In the genomic region with DNA sequence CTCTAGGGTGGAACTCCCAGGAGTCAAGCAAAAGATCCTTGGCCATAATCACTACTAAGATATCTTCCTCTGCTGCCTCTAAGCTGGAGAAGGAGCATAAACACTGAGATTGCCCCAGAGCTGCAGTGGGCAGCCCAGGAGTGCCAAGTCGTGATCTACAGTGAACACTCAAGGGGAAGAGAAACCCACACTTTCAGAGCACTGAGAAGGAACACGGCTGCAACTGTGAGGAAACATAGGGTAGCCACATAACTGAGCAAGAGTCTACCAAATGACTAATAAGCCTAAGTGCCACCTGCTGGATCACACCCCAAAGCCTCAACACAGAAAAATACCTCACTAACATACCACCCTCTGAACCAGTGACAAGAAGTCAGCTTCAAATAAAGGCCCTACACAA, we compare ENCODE assay signal across 18 cellular contexts.
DNase-seq lines count a peak whose midpoint lies in the region; ATAC-seq, FAIRE-seq and TF ChIP-seq lines count a peak whose summit lies in the region.
"Had no signal": no experiment of that assay in that cellular context is flagged by ENCODE, and none has a peak within 500 bp of the region (broad histone marks: within the 10 kb centered on the region; RNA-seq: fewer than 3 reads in every experiment).

No MANE protein-coding gene starts in this region.

- no peaks in the 10 kb centered on the region for H3K79me2 ChIP-seq in GM12878 (ENCODE audit: control insufficient read depth, insufficient read depth, low read length)

- in situ Hi-C loops in GM12878 (cut with MboI): no loop called here

- no peak for TF ChIP-seq CTCF in GM12878 (IDR thresholded peaks at IDR 0.05 in 2 of 3, conservative IDR thresholded peaks at IDR 0.05 in 1 of 3; ENCODE audit: control insufficient read depth in 2 of 3, extremely low read depth in 1 of 3, insufficient read depth in 1 of 3, low read depth in 3 of 3, low read length in 3 of 3)
- TF ChIP-seq CTCF in upper lobe of right lung (IDR thresholded peaks at IDR 0.05): no peak

- no TSS peak for BruUV-seq in GM12878 (replicated peaks; lab: Mats Ljungman, UMichigan)

- H3K4me1 ChIP-seq in GM12878 (ENCODE audit: control insufficient read depth, insufficient read depth, low read length): no peaks in the 10 kb centered on the region
- no peaks in the 10 kb centered on the region for H3K4me1 ChIP-seq in upper lobe of right lung
- H3K4me1 ChIP-seq: A549 had no signal

- 0% methylated on average over 2 of the region's 2 CpGs for WGBS in GM12878 (ENCODE audit: insufficient coverage, insufficient replicate concordance, low lambda C conversion rate, missing lambda C conversion rate)

- no peak overlapping the region for H3K27ac ChIP-seq in GM12878 (ENCODE audit: control insufficient read depth, insufficient read depth)
- H3K27ac ChIP-seq in upper lobe of right lung: no peak overlapping the region
- H3K27ac ChIP-seq: 22Rv1, A549, BLaER1 had no signal

- FAIRE-seq in GM12878 (lab: Jason Lieb, UNC) (no peak), GM12891 (lab: Jason Lieb, UNC) (no peak)
- FAIRE-seq: A549, GM12892, GM18507, H1 had no signal

- TF ChIP-seq POLR2A in GM12878 (IDR thresholded peaks at IDR 0.05; ENCODE audit: low read depth, low read length) (no peak), GM12891 (IDR thresholded peaks at IDR 0.05; ENCODE audit: low read depth, low read length) (no peak)

- H3K27me3 ChIP-seq in GM12878 (replicated peaks in 1 of 2; ENCODE audit: control insufficient read depth in 2 of 2, insufficient read depth in 2 of 2, low read length in 1 of 2) (no peaks in the 10 kb centered on the region), upper lobe of right lung (no peaks in the 10 kb centered on the region)
- H3K27me3 ChIP-seq: BLaER1 had no signal

- H3K36me3 ChIP-seq in GM12878 (ENCODE audit: control insufficient read depth in 2 of 2, insufficient read depth in 2 of 2, low read length in 1 of 2) (no peaks in the 10 kb centered on the region), upper lobe of right lung (no peaks in the 10 kb centered on the region)
- H3K36me3 ChIP-seq: BLaER1 had no signal

- POLR2A ChIA-PET in GM12878 (lab: Charles Lee): no interaction called here

- SMC1A ChIA-PET in GM12878 (lab: Charles Lee; ENCODE audit: uncharacterized antibody, unreplicated experiment): no interaction called here

- H2AFZ ChIP-seq in GM12878 (ENCODE audit: control insufficient read depth, low read depth, low read length): no peak overlapping the region

- H3K4me2 ChIP-seq in GM12878 (ENCODE audit: control insufficient read depth, insufficient read depth): no peak overlapping the region
- H3K4me2 ChIP-seq: A549, BLaER1 had no signal

- no peak overlapping the region for H3K4me3 ChIP-seq in GM12878
- H3K4me3 ChIP-seq in upper lobe of right lung: no peak overlapping the region
- H3K4me3 ChIP-seq: A549, BLaER1 had no signal

- DNase-seq in NOMO-1 treated with DMSO at 0.1 percent for 48 hours (lab: John Stamatoyannopoulos, UW; ENCODE audit: unreplicated experiment) (peak; percentile 39), NOMO-1 treated with dmso at 0.1 percent for 144 hours (lab: John Stamatoyannopoulos, UW; ENCODE audit: unreplicated experiment) (no peak), MV-4-11 (lab: John Stamatoyannopoulos, UW) (peak; percentile 91), GM12878 (ENCODE audit: low read depth, low spot score) (peak; percentile 5), upper lobe of right lung (no peak), EL (no peak), posterior cingulate gyrus (no peak), GM12891 (ENCODE audit: insufficient read length, low spot score) (no peak)
- DNase-seq: Calu3; CD8-positive, alpha-beta T cell; DMS79 treated with DMSO at 0.1 percent for 48 hours; H9 had no signal

- H3K9me3 ChIP-seq in GM12878 (replicated peaks; ENCODE audit: control insufficient read depth, insufficient read depth, low read length) (no peaks in the 10 kb centered on the region; the same call in 2 of the 3 replicates), upper lobe of right lung (peaks cover 10% of the 10 kb centered on the region)

- intact Hi-C loops in GM12878 (cut with micrococcal nuclease; ENCODE audit: unreplicated experiment) (no loop called here), upper lobe of right lung (cut with DNase I) (no loop called here), posterior cingulate gyrus (cut with DNase I) (no loop called here)

- CTCF ChIA-PET in GM12878 (lab: Yijun Ruan, JAX): no interaction called here

- TF ChIP-seq EP300 in GM12878 (IDR thresholded peaks at IDR 0.05; ENCODE audit: borderline replicate concordance in 1 of 2, control insufficient read depth in 1 of 2, low read depth in 2 of 2, low read length in 2 of 2): no peak

- H3K9ac ChIP-seq in GM12878 (ENCODE audit: control insufficient read depth, insufficient read depth, low read length): no peak overlapping the region
- H3K9ac ChIP-seq: BLaER1 had no signal

- RAD21 ChIA-PET in GM12878 (lab: Charles Lee; ENCODE audit: unreplicated experiment): no interaction called here

- no peaks in the 10 kb centered on the region for H4K20me1 ChIP-seq in GM12878 (ENCODE audit: control insufficient read depth, insufficient read depth)
- H4K20me1 ChIP-seq: BLaER1 had no signal

- ATAC-seq in GM12878: no peak
- peak; percentile 66 for ATAC-seq in upper lobe of right lung
- ATAC-seq: A549; CD8-positive, alpha-beta T cell had no signal

- no peak for TF ChIP-seq RAD21 in GM12878 (IDR thresholded peaks at IDR 0.05; ENCODE audit: insufficient read depth, low read depth, low read length)

TF ChIP-seq in GM12878, 131 proteins besides CTCF, POLR2A, EP300 and RAD21:
- TF ChIP-seq BMI1 (IDR thresholded peaks at IDR 0.05; ENCODE audit: borderline replicate concordance) (no peak), KDM1A (IDR thresholded peaks at IDR 0.05; ENCODE audit: borderline replicate concordance) (no peak), TBL1XR1 (IDR thresholded peaks at IDR 0.05; ENCODE audit: low read depth, low read length) (no peak), NFIC (IDR thresholded peaks at IDR 0.05; ENCODE audit: low read depth, low read length) (no peak)

TF ChIP-seq in GM12891, 5 proteins besides CTCF, POLR2A, EP300 and RAD21:
- no peak for TF ChIP-seq PAX5 (IDR thresholded peaks at IDR 0.05; ENCODE audit: insufficient read depth, low read length, severe bottlenecking)
- no peak for TF ChIP-seq POLR2AphosphoS5 (IDR thresholded peaks at IDR 0.05; ENCODE audit: low read depth, low read length)
- TF ChIP-seq POU2F2 (IDR thresholded peaks at IDR 0.05; ENCODE audit: low read depth, low read length): no peak
- no peak for TF ChIP-seq SPI1 (IDR thresholded peaks at IDR 0.05; ENCODE audit: low read depth, low read length)
- TF ChIP-seq TAF1 (IDR thresholded peaks at IDR 0.05; ENCODE audit: low read depth, low read length): no peak

Comparison
In these comparisons a context has a peak if more than half of its experiments do, and no peak if none do; other contexts are left out.
1. DNase-seq: peak in NOMO-1 treated with DMSO at 0.1 percent for 48 hours (single experiment), MV-4-11 (single experiment) and GM12878 (single experiment); none in NOMO-1 treated with dmso at 0.1 percent for 144 hours (single experiment), upper lobe of right lung (single experiment), EL (single experiment), posterior cingulate gyrus (0 of 10) and GM12891 (single experiment).